ENCODE assay signal across 1 cellular context in genomic region chr12:122086641-122087285, GRCh38.
TF ChIP-seq lines count a peak whose summit lies in the region.

No MANE protein-coding gene starts in this region.

TF ChIP-seq in HepG2, 621 proteins besides CTCF, POLR2A, EP300 and RAD21 (continued from another document):
- no peak for TF ChIP-seq RNF219 (CRISPR knock-in tag; IDR thresholded peaks at IDR 0.05)
- TF ChIP-seq ZNF839 (CRISPR knock-in tag; IDR thresholded peaks at IDR 0.05; ENCODE audit: borderline replicate concordance), result no peak
TF ChIP-seq in HepG2: peak in this region for 0.
